Comparison of ENCODE assay signal across 8 cellular contexts in genomic region chr1:65069186-65069585, GRCh38.
A peak's percentile ranks its signal among the peaks of the same experiment; 100 is the strongest.
DNase-seq lines count a peak whose midpoint lies in the region; ATAC-seq and TF ChIP-seq lines count a peak whose summit lies in the region.

No MANE protein-coding gene starts in this region.

- peak overlapping the region; percentile 72; the same call in 1 of the 2 replicates for H3K9ac ChIP-seq in OCI-LY3 (ENCODE audit: low read length)

- H3K4me3 ChIP-seq in OCI-LY3 (ENCODE audit: low read length) = peak overlapping the region; percentile 89
- H3K4me3 ChIP-seq in mesodermal cell (ENCODE audit: extremely low read depth, insufficient read depth, low read length, poor library complexity, severe bottlenecking) = peak overlapping the region; percentile 78
- peak overlapping the region; percentile 79 for H3K4me3 ChIP-seq in suprapubic skin

- CTCF ChIA-PET in HEK293T (lab: Yijun Ruan, JAX) = no interaction called here

- peak overlapping the region; percentile 83 for H3K4me2 ChIP-seq in OCI-LY3 (ENCODE audit: low read length)

- H3K36me3 ChIP-seq in OCI-LY3 (replicated peaks; ENCODE audit: low read depth, low read length) (no peaks in the 10 kb centered on the region), mesodermal cell (ENCODE audit: control insufficient read depth, insufficient read depth, low read length) (no peaks in the 10 kb centered on the region), suprapubic skin (no peaks in the 10 kb centered on the region)

- H4K20me1 ChIP-seq in OCI-LY3 (ENCODE audit: insufficient read depth, low read length) = no peaks in the 10 kb centered on the region

- peak; percentile 67 for DNase-seq in activated naive CD4-positive, alpha-beta T cell treated with anti-CD3 and anti-CD28 coated beads, Interleukin-2, amount 50 U/mL, for 16 hours
- DNase-seq in suprapubic skin (ENCODE audit: low spot score in 2 of 2) (no peak), amygdala (lab: John Stamatoyannopoulos, UW) (no peak), HEK293T (ENCODE audit: extremely low spot score) (no peak)

- no CpG with 5 or more reads among the region's 4 CpGs for WGBS in mesodermal cell (ENCODE audit: insufficient coverage in 2 of 2), 2 experiments
- WGBS in suprapubic skin = 36% methylated on average over 4 of the region's 4 CpGs

- H3K27ac ChIP-seq in OCI-LY3 (ENCODE audit: low read length) (no peak overlapping the region), mesodermal cell (ENCODE audit: low read depth, low read length, severe bottlenecking) (no peak overlapping the region), suprapubic skin (peak overlapping the region; percentile 100)

- POLR2A ChIA-PET in HEK293T (lab: Yijun Ruan, JAX) = interaction anchor here (1.3 kb wide), 1 partner anchor 324 kb away, joined by 3 read pairs; no protein-coding TSS in a partner anchor

- H2AFZ ChIP-seq in OCI-LY3 (ENCODE audit: low read depth, low read length) = 0 out of 2 replicates have a peak overlapping the region, but pooled peaks have one; percentile 3

- no peaks in the 10 kb centered on the region for H3K79me2 ChIP-seq in OCI-LY3 (ENCODE audit: low read length)

- TF ChIP-seq EP300 in suprapubic skin (IDR thresholded peaks at IDR 0.05) = no peak

- H3K27me3 ChIP-seq in OCI-LY3 (ENCODE audit: low read depth, low read length) (peaks cover 23% of the 10 kb centered on the region), suprapubic skin (no peaks in the 10 kb centered on the region)

- H3K9me3 ChIP-seq in OCI-LY3 (ENCODE audit: insufficient read depth, low read length) = no peaks in the 10 kb centered on the region
- H3K9me3 ChIP-seq in mesodermal cell (ENCODE audit: control insufficient read depth, low read length) = no peaks in the 10 kb centered on the region
- H3K9me3 ChIP-seq in suprapubic skin = no peaks in the 10 kb centered on the region

- TF ChIP-seq CTCF in OCI-LY3 (IDR thresholded peaks at IDR 0.05; ENCODE audit: low read depth, low read length) (no peak), suprapubic skin (IDR thresholded peaks at IDR 0.05) (no peak)

- no peak for ATAC-seq in HG03469 (IDR thresholded peaks at IDR 0.05; ENCODE audit: unreplicated experiment)
- no peak for ATAC-seq in GM18873 (IDR thresholded peaks at IDR 0.05; ENCODE audit: low FRiP score, unreplicated experiment)

- TF ChIP-seq POLR2A in suprapubic skin (IDR thresholded peaks at IDR 0.05) = no peak

- H3K4me1 ChIP-seq in OCI-LY3 (ENCODE audit: low read length) (peaks cover 8% of the 10 kb centered on the region), mesodermal cell (ENCODE audit: control insufficient read depth, insufficient read depth, low read length, poor library complexity, severe bottlenecking) (peaks cover 20% of the 10 kb centered on the region), suprapubic skin (peaks cover 35% of the 10 kb centered on the region)

TF ChIP-seq in HEK293T, 16 proteins besides CTCF, POLR2A, EP300 and RAD21:
- TF ChIP-seq BHLHE40 (IDR thresholded peaks at IDR 0.05; ENCODE audit: borderline replicate concordance) = no peak
- no peak for TF ChIP-seq FOXA1 (IDR thresholded peaks at IDR 0.05)
- TF ChIP-seq SUZ12 (IDR thresholded peaks at IDR 0.05) = no peak
- TF ChIP-seq FOXM1 (IDR thresholded peaks at IDR 0.05; ENCODE audit: borderline replicate concordance) = no peak
- no peak for TF ChIP-seq TARDBP (IDR thresholded peaks at IDR 0.05)
- TF ChIP-seq LEF1 (IDR thresholded peaks at IDR 0.05; ENCODE audit: borderline replicate concordance) = no peak
- TF ChIP-seq CTBP1 (IDR thresholded peaks at IDR 0.05; ENCODE audit: borderline replicate concordance) = no peak
- no peak for TF ChIP-seq ELF4 (IDR thresholded peaks at IDR 0.05)
- TF ChIP-seq NFRKB (IDR thresholded peaks at IDR 0.05) = no peak
- TF ChIP-seq HDGF (IDR thresholded peaks at IDR 0.05; ENCODE audit: borderline replicate concordance) = no peak
